11 cellular contexts compared by ENCODE assay signal in genomic region chr16:47431960-47432359, GRCh38.
"Had no signal": no experiment of that assay in that cellular context is flagged by ENCODE, and none has a peak within 500 bp of the region (broad histone marks: within the 10 kb centered on the region; RNA-seq: fewer than 3 reads in every experiment).

No MANE protein-coding gene starts in this region.

- H3K4me3 Mint-ChIP-seq: activated CD4-positive, alpha-beta memory T cell treated with anti-CD3 and anti-CD28 coated beads for 36 hours; activated naive CD4-positive, alpha-beta T cell treated with anti-CD3 and anti-CD28 coated beads for 36 hours; endodermal cell; nephron progenitor cell had no signal

- H3K27me3 Mint-ChIP-seq: activated CD4-positive, alpha-beta memory T cell treated with anti-CD3 and anti-CD28 coated beads for 36 hours had no signal

- H3K9me3 Mint-ChIP-seq: activated CD4-positive, alpha-beta memory T cell treated with anti-CD3 and anti-CD28 coated beads for 36 hours; activated naive CD4-positive, alpha-beta T cell treated with anti-CD3 and anti-CD28 coated beads for 36 hours had no signal

- ATAC-seq: left ventricle myocardium superior had no signal

- H3K27ac Mint-ChIP-seq: activated CD4-positive, alpha-beta memory T cell treated with anti-CD3 and anti-CD28 coated beads for 36 hours; activated naive CD4-positive, alpha-beta T cell treated with anti-CD3 and anti-CD28 coated beads for 36 hours; endodermal cell; nephron progenitor cell had no signal

- H3K4me1 Mint-ChIP-seq: endodermal cell, nephron progenitor cell had no signal

- DNase-seq: activated CD4-positive, alpha-beta memory T cell treated with anti-CD3 and anti-CD28 coated beads for 36 hours; activated CD4-positive, CD25-positive, alpha-beta regulatory T cell treated with anti-CD3 and anti-CD28 coated beads, Interleukin-2, amount 50 U/mL, for 72 hours; activated naive CD4-positive, alpha-beta T cell treated with anti-CD3 and anti-CD28 coated beads for 36 hours; brain microvascular endothelial cell; endodermal cell; hippocampal formation; left ventricle myocardium superior; mesenchymal stem cell; nephron progenitor cell; stimulated activated CD4-positive, alpha-beta T cell treated with anti-CD3 and anti-CD28 coated beads, Interleukin-2, amount 100 ng/mL, for 48 hours; tibial artery had no signal
